Comparison of ENCODE assay signal across 17 cellular contexts in the genomic region with DNA sequence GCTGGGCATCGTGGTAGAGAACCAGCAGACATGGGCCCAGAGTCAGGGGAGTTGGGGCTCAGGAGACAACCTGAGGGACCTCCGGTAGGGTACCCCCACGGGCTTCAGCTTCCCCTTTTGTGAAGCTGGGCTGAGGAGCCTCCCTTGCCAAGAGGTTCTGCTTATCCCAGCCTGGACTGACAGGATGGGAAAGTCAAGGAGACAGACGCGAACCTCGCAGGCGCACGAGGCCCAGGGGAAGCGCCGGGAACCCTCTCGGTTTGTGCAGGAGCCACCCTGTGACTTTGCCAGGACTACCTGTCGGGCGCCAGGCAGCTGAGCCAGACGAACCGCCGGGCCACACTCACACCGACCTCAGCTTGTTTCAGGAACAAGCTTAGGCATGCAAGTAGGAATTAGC.
"Had no signal": no experiment of that assay in that cellular context is flagged by ENCODE, and none has a peak within 500 bp of the region (broad histone marks: within the 10 kb centered on the region; RNA-seq: fewer than 3 reads in every experiment).

No MANE protein-coding gene starts in this region.

- DNase-seq: activated CD4-positive, alpha-beta memory T cell treated with anti-CD3 and anti-CD28 coated beads for 36 hours; activated CD4-positive, alpha-beta T cell treated with anti-CD3 and anti-CD28 coated beads for 4 hours; activated naive CD4-positive, alpha-beta T cell treated with anti-CD3 and anti-CD28 coated beads, Interleukin-2, amount 10 ng/mL, durations not matched to agents 7 days and 5 days; activated T-cell treated with anti-CD3 and anti-CD28 coated beads, Interleukin-2, amount 50 U/mL, for 48 hours; body of pancreas; effector memory CD8-positive, alpha-beta T cell; hippocampal formation; left cardiac atrium; occipital lobe; stimulated activated CD4-positive, alpha-beta T cell treated with anti-CD3 and anti-CD28 coated beads, Interleukin-2, amount 100 ng/mL, for 48 hours; stimulated activated CD8-positive, alpha-beta memory T cell treated with anti-CD3 and anti-CD28 coated beads, Interleukin-4, amount 100 ng/mL, for 48 hours; stimulated activated naive B cell treated with anti-CD40 and anti-IgM and Interleukin-4, amounts not matched to agents 10 μg/mL and 1 μg/mL and 100 μg/mL, for 72 hours; T1000 had no signal

- H3K27ac ChIP-seq: body of pancreas, cardiac muscle cell, esophagus muscularis mucosa, thoracic aorta had no signal

- H3K4me3 ChIP-seq: body of pancreas, cardiac muscle cell, esophagus muscularis mucosa, thoracic aorta had no signal

- H3K36me3 ChIP-seq: cardiac muscle cell, esophagus muscularis mucosa, thoracic aorta had no signal

- ATAC-seq: body of pancreas; effector memory CD8-positive, alpha-beta T cell; left cardiac atrium; stimulated activated naive B cell treated with anti-CD40 and anti-IgM and Interleukin-4, amounts not matched to agents 10 μg/mL and 1 μg/mL and 100 μg/mL, for 72 hours; WTC11 had no signal

- H3K9me3 ChIP-seq: body of pancreas, esophagus muscularis mucosa, thoracic aorta had no signal

- H3K4me1 ChIP-seq: body of pancreas, esophagus muscularis mucosa had no signal

- H3K27me3 ChIP-seq: cardiac muscle cell had no signal
